9 cellular contexts compared by ENCODE assay signal in the genomic region with DNA sequence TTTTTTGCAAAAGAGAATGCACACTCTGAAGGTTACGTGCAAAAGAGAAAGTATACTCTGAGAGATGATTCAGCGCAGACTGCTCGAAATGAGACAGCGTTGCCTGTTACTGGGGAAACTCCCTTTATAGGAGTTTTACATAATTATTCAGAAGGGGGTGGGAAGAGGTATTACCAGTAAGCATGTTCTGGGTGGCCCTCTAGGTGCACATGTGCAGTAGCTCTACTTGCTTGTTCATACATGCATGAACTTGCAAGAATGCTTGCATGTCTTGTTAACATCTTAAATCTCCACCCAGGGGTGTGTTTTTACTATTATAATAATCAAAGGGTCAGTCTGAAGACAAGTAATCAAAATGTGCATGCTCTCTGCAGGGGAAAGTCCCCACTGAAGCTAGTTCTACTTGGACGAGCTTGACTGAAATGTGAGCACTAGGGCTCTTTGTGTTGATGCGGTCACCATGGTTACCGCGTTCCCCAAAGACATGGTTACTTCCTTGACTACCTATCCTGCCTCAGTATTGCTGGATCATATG.
DNase-seq lines count a peak whose midpoint lies in the region; ATAC-seq and TF ChIP-seq lines count a peak whose summit lies in the region.
"Had no signal": no experiment of that assay in that cellular context is flagged by ENCODE, and none has a peak within 500 bp of the region (broad histone marks: within the 10 kb centered on the region; RNA-seq: fewer than 3 reads in every experiment).

No MANE protein-coding gene starts in this region.

- no peak overlapping the region for H3K27ac Mint-ChIP-seq in HFFc6

- H3K9me3 Mint-ChIP-seq in HFFc6, result peaks cover 6% of the 10 kb centered on the region; the same call in 1 of the 2 replicates

- H3K4me1 Mint-ChIP-seq in HFFc6 (ENCODE audit: low read depth), result no peaks in the 10 kb centered on the region

- no peaks in the 10 kb centered on the region; the same call in 1 of the 2 replicates for H3K27me3 Mint-ChIP-seq in HFFc6 (ENCODE audit: insufficient read depth)

- H3K4me3 Mint-ChIP-seq in HFFc6, result no peak overlapping the region

- TF ChIP-seq CTCF in RWPE1 (conservative IDR thresholded peaks at IDR 0.05; ENCODE audit: low read depth) (no peak), HFFc6 (IDR thresholded peaks at IDR 0.05) (no peak)

- ATAC-seq in HG02943 (IDR thresholded peaks at IDR 0.05; ENCODE audit: low read depth, unreplicated experiment), result peak; percentile 98
- peak; percentile 99 for ATAC-seq in esophagus mucosa
- ATAC-seq: A549 had no signal

- no peak overlapping the region for H3K27ac ChIP-seq in RWPE1
- H3K27ac ChIP-seq: A549 had no signal

- CTCF ChIA-PET in RWPE1 (lab: Yijun Ruan, JAX), result interaction anchor here (0.6 kb wide), 1 partner anchor 39 kb away, joined by 5 read pairs; no protein-coding TSS in a partner anchor

- POLR2A ChIA-PET in RWPE1 (lab: Yijun Ruan, JAX; ENCODE audit: low non-redundant PET), result no interaction called here

- DNase-seq in NCI-H526 (lab: John Stamatoyannopoulos, UW), result peak; percentile 9 to 35
- DNase-seq in NCI-H526 treated with DMSO at 0.1 percent for 48 hours (lab: John Stamatoyannopoulos, UW), result no peak
- DNase-seq in RWPE1 (ENCODE audit: low spot score), result peak; percentile 46
- DNase-seq in HFFc6, result no peak
- DNase-seq in NCI-H1092 treated with DMSO at 0.1 percent for 48 hours (lab: John Stamatoyannopoulos, UW), result no peak
- DNase-seq in NCI-H2227 (lab: John Stamatoyannopoulos, UW; ENCODE audit: unreplicated experiment), result no peak

- 0 out of 2 replicates have a peak, but pooled peaks cover 2% of the 10 kb centered on the region for H3K36me3 Mint-ChIP-seq in HFFc6 (ENCODE audit: low read depth)

Comparison
In these comparisons a context has a peak if more than half of its experiments do, and no peak if none do; other contexts are left out.
1. DNase-seq: peak in NCI-H526 (2 of 2) and RWPE1 (single experiment); none in NCI-H526 treated with DMSO at 0.1 percent for 48 hours (single experiment), HFFc6 (single experiment), NCI-H1092 treated with DMSO at 0.1 percent for 48 hours (single experiment) and NCI-H2227 (single experiment).